ENCODE assay signal across 9 cellular contexts in genomic region chr4:6991249-6991648, GRCh38. TPM values are rescaled to one million over a fixed set of nuclear protein-coding genes. Genes with fewer than 3 reads are reported as not detected.
DNase-seq lines count a peak whose midpoint lies in the region; ATAC-seq, FAIRE-seq and TF ChIP-seq lines count a peak whose summit lies in the region.
"Had no signal": no experiment of that assay in that cellular context is flagged by ENCODE, and none has a peak within 500 bp of the region (broad histone marks: within the 10 kb centered on the region; RNA-seq: fewer than 3 reads in every experiment).

No MANE protein-coding gene starts in this region.

- peak overlapping the region; percentile 80 for H3K27ac ChIP-seq in AG04450 (ENCODE audit: low read depth, low read length)
- peak overlapping the region; percentile 49 for H3K27ac ChIP-seq in KMS-11

- H3K27me3 Mint-ChIP-seq in chondrocyte (ENCODE audit: low read depth) = no peaks in the 10 kb centered on the region
- H3K27me3 Mint-ChIP-seq in nephron progenitor cell (ENCODE audit: low read depth, poor library complexity) = no peaks in the 10 kb centered on the region

- peaks cover 64% of the 10 kb centered on the region for H3K4me1 ChIP-seq in KMS-11 (ENCODE audit: low read depth, poor library complexity, severe bottlenecking)

- no peaks in the 10 kb centered on the region; the same call in 1 of the 2 replicates for H3K9me3 ChIP-seq in AG04450 (ENCODE audit: control insufficient read depth, insufficient read depth, low read length)

- peak overlapping the region; percentile 78 for H3K4me2 ChIP-seq in KMS-11

- H3K27me3 ChIP-seq in AG04450 (ENCODE audit: control insufficient read depth, insufficient read depth, low read length) (no peaks in the 10 kb centered on the region), KMS-11 (ENCODE audit: insufficient read depth, low read depth) (no peaks in the 10 kb centered on the region)

- no peaks in the 10 kb centered on the region for H3K36me3 ChIP-seq in KMS-11 (ENCODE audit: insufficient read depth)

- POLR2A ChIA-PET in AG04450 (lab: Yijun Ruan, JAX) = interaction anchor here (0.8 to 1.0 kb wide), 2 partner anchors 77 to 82 kb away, joined by 3 to 5 read pairs; partner anchors contain the start of gene GRPEL1

- DNase-seq in AG04450 (ENCODE audit: low read depth, low spot score) = no peak
- DNase-seq in chondrocyte (ENCODE audit: low spot score) = no peak
- no peak for DNase-seq in nephron progenitor cell
- no peak for DNase-seq in stimulated activated CD4-positive, alpha-beta T cell treated with anti-CD3 and anti-CD28 coated beads, Interleukin-2, amount 100 ng/mL, for 24 hours
- DNase-seq in activated gamma-delta T cell treated with Interleukin-2 at 50 U/mL for 16 hours = no peak
- DNase-seq in urothelium cell line (ENCODE audit: low spot score) = no peak
- DNase-seq: NCI-H774 had no signal

- H3K36me3 Mint-ChIP-seq in chondrocyte (ENCODE audit: low read depth) = peaks cover 2% of the 10 kb centered on the region
- peaks cover 17% of the 10 kb centered on the region for H3K36me3 Mint-ChIP-seq in nephron progenitor cell (ENCODE audit: low read depth)

- CTCF ChIA-PET in AG04450 (lab: Charles Lee) = interaction anchor here (0.8 to 2.1 kb wide), 4 partner anchors 17 to 118 kb away, joined by 3 to 6 read pairs (median 4); a partner anchor contains a TSS

- peak overlapping the region; percentile 12; the same call in 1 of the 2 replicates for H3K9ac ChIP-seq in KMS-11

- H3K4me1 Mint-ChIP-seq in chondrocyte (ENCODE audit: low read depth) (peaks cover 41% of the 10 kb centered on the region), nephron progenitor cell (peaks cover 53% of the 10 kb centered on the region)

- peak overlapping the region; percentile 35 for H3K4me3 ChIP-seq in AG04450 (ENCODE audit: low read depth, low read length)
- no peak overlapping the region for H3K4me3 ChIP-seq in KMS-11 (IDR thresholded peaks at IDR 0.05; ENCODE audit: insufficient read depth, low read depth, low read length)

- TF ChIP-seq CTCF in AG04450 (IDR thresholded peaks at IDR 0.05; ENCODE audit: low read depth, low read length) = no peak
- TF ChIP-seq CTCF in KMS-11 (conservative IDR thresholded peaks at IDR 0.05; ENCODE audit: low read depth, low read length) = no peak
- TF ChIP-seq CTCF in chondrocyte (IDR thresholded peaks at IDR 0.05) = no peak
- no peak for TF ChIP-seq CTCF in nephron progenitor cell (IDR thresholded peaks at IDR 0.05)

- no peaks in the 10 kb centered on the region; the same call in 1 of the 2 replicates for H4K20me1 ChIP-seq in KMS-11 (ENCODE audit: insufficient read depth)

- FAIRE-seq in urothelium cell line (lab: Jason Lieb, UNC) = no peak

- H3K79me2 ChIP-seq in KMS-11 (ENCODE audit: insufficient read depth, low read depth) = peaks cover 46% of the 10 kb centered on the region; the same call in 1 of the 2 replicates

- no peak overlapping the region for H2AFZ ChIP-seq in KMS-11 (ENCODE audit: low read depth)

- H3K9me3 Mint-ChIP-seq in chondrocyte (ENCODE audit: low read depth) (no peaks in the 10 kb centered on the region), nephron progenitor cell (no peaks in the 10 kb centered on the region)

- H3K27ac Mint-ChIP-seq in chondrocyte (ENCODE audit: unreplicated experiment) = peak overlapping the region; percentile 82
- H3K27ac Mint-ChIP-seq in nephron progenitor cell = peak overlapping the region; percentile 51

- H3K4me3 Mint-ChIP-seq in chondrocyte (ENCODE audit: unreplicated experiment) = no peak overlapping the region
- no peak overlapping the region for H3K4me3 Mint-ChIP-seq in nephron progenitor cell

- no peak for ATAC-seq in GM18517 (IDR thresholded peaks at IDR 0.05; ENCODE audit: unreplicated experiment)

RNA-seq across cellular contexts. Expression of gene TADA2B, which starts 51.9 kb away (rescaled TPM):
- polyA plus RNA-seq in AG04450 (2011; rRNA removed) = 6.4 and 6.5 TPM in 2 replicates
- 5.7 and 6.0 TPM in 2 replicates for polyA minus RNA-seq in AG04450 (2011; rRNA and poly(A)+ RNA removed)
- total RNA-seq in chondrocyte = 18.5 to 18.9 TPM (median 18.8 TPM) in 3 replicates
